In the genomic region with DNA sequence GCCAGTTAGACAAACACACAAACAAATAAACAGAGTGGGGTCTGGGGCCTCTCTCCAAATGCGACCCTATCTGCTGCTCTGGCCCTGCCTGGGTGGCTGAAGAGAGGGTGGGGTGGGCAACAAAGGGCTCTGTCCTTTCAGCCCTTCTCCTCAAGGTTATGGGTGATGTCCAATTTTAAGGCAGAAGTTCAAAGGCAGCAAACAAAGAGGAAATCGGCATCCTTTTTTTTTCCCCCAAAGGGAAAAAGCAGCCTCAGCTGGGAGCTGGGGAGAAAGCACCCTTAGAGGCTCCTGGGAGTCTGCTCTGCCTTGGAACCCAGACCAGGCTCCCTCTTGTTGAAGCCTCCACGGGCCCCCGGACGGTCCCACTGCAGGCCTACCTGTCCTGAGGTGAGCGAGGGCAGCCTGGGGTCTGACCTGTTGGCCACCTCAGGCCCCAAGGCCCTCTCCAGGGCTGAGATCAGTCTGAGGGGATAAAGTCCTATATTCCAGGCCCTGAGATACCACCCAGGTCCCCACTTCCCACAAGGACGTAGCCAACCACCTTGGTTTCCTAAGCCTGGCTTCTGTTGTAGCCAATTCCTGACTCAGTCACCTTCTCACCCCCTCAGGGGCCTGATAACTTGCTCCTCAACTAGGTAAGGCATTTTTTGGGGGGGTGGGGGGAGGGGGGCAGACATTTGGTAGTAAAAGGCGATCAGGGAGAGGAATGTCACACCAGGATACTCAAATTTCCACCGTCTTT, we compare ENCODE assay signal across 1 cellular context.
TF ChIP-seq lines count a peak whose summit lies in the region.

No MANE protein-coding gene starts in this region.

TF ChIP-seq in HepG2, 621 proteins besides CTCF, POLR2A, EP300 and RAD21:
- TF ChIP-seq SALL1 (CRISPR knock-in tag; IDR thresholded peaks at IDR 0.05) (no peak), CREB1 (IDR thresholded peaks at IDR 0.05) (no peak), CREB1 (CRISPR knock-in tag; IDR thresholded peaks at IDR 0.05) (no peak), ZNF282 (IDR thresholded peaks at IDR 0.05; ENCODE audit: partially characterized antibody) (no peak), ZNF343 (CRISPR knock-in tag; IDR thresholded peaks at IDR 0.05) (no peak)
